Comparison of ENCODE assay signal across 9 cellular contexts in genomic region chr4:7206856-7207567, GRCh38. TPM values are rescaled to one million over a fixed set of nuclear protein-coding genes. Genes with fewer than 3 reads are reported as not detected.
DNase-seq lines count a peak whose midpoint lies in the region; ATAC-seq and TF ChIP-seq lines count a peak whose summit lies in the region.
"Had no signal": no experiment of that assay in that cellular context is flagged by ENCODE, and none has a peak within 500 bp of the region (broad histone marks: within the 10 kb centered on the region; RNA-seq: fewer than 3 reads in every experiment).

No MANE protein-coding gene starts in this region.

- H3K9me3 ChIP-seq in upper lobe of right lung (no peaks in the 10 kb centered on the region), spleen (no peaks in the 10 kb centered on the region)

- no peaks in the 10 kb centered on the region for H3K36me3 ChIP-seq in upper lobe of right lung
- no peaks in the 10 kb centered on the region for H3K36me3 ChIP-seq in spleen

- intact Hi-C loops in dorsolateral prefrontal cortex (cut with DNase I) = no loop called here
- intact Hi-C loops in upper lobe of right lung (cut with DNase I) = no loop called here
- intact Hi-C loops in spleen (cut with DNase I; ENCODE audit: low total_unique reads) = no loop called here

- no peak for TF ChIP-seq POLR2A in spleen (IDR thresholded peaks at IDR 0.05)

- peak in 1 of 56 donors; percentile 11 for TF ChIP-seq CTCF in dorsolateral prefrontal cortex (IDR thresholded peaks at IDR 0.05 in 54 of 56, conservative IDR thresholded peaks at IDR 0.05 in 2 of 56; ENCODE audit: low read depth in 1 of 56, partially characterized antibody in 56 of 56)
- TF ChIP-seq CTCF in upper lobe of right lung (IDR thresholded peaks at IDR 0.05) = no peak
- no peak for TF ChIP-seq CTCF in spleen (IDR thresholded peaks at IDR 0.05 in 8 of 11, conservative IDR thresholded peaks at IDR 0.05 in 3 of 11)

- 47 to 61% (median 57%) methylated on average over 18 to 21 of the region's 21 CpGs for WGBS in spleen, 5 donors

- DNase-seq in DMS53 (lab: John Stamatoyannopoulos, UW) (peak; percentile 27), DMS53 treated with DMSO at 0.1 percent for 48 hours (lab: John Stamatoyannopoulos, UW; ENCODE audit: unreplicated experiment) (no peak), dorsolateral prefrontal cortex (peak in 9 of 10 donors; percentile 50 to 89 (median 68)), medulla oblongata (ENCODE audit: extremely low spot score) (peak; percentile 85), upper lobe of right lung (peak; percentile 89), T-helper 1 cell (no peak), spleen (no peak)

- ATAC-seq in upper lobe of right lung (peak; percentile 92), GM21576 (IDR thresholded peaks at IDR 0.05; ENCODE audit: unreplicated experiment) (no peak)

- H3K27ac ChIP-seq in dorsolateral prefrontal cortex = peak overlapping the region in 18 of 59 donors; percentile 8 to 69 (median 38)
- peak overlapping the region; percentile 32 for H3K27ac ChIP-seq in upper lobe of right lung
- no peak overlapping the region for H3K27ac ChIP-seq in spleen
- H3K27ac ChIP-seq: 22Rv1 had no signal

- H3K27me3 ChIP-seq in dorsolateral prefrontal cortex = peaks cover 0 to 3% (median 0%) of the 10 kb centered on the region in 45 donors
- no peaks in the 10 kb centered on the region for H3K27me3 ChIP-seq in upper lobe of right lung
- peaks cover 0 to 81% (median 3%) of the 10 kb centered on the region in 7 donors for H3K27me3 ChIP-seq in spleen (replicated peaks in 1 of 7)

- no peak overlapping the region for H3K4me3 ChIP-seq in dorsolateral prefrontal cortex
- no peak overlapping the region for H3K4me3 ChIP-seq in upper lobe of right lung
- no peak overlapping the region for H3K4me3 ChIP-seq in spleen

- H3K4me1 ChIP-seq in upper lobe of right lung (peaks cover 18% of the 10 kb centered on the region), spleen (no peaks in the 10 kb centered on the region)

RNA-seq across cellular contexts. Expression of gene SORCS2, which starts 14.7 kb away (rescaled TPM):
- total RNA-seq in dorsolateral prefrontal cortex (10 to 100 TPM; 17.6 to 63.7 (median 32.1) TPM), upper lobe of right lung (7.2 TPM), spleen (1 to 10 TPM in 1 of 7 donors, under 1 TPM in 6; 0.33 to 1.6 (median 0.61) TPM)
- polyA plus RNA-seq in spleen = under 1 TPM; 0.35 to 0.96 (median 0.52) TPM

Comparison
In these comparisons a context has a peak if more than half of its experiments do, and no peak if none do; other contexts are left out.
1. DNase-seq: peak in DMS53 (single experiment), dorsolateral prefrontal cortex (9 of 10), medulla oblongata (single experiment) and upper lobe of right lung (single experiment); none in DMS53 treated with DMSO at 0.1 percent for 48 hours (single experiment), T-helper 1 cell (0 of 5) and spleen (single experiment).